Comparison of ENCODE assay signal across 18 cellular contexts in the genomic region with DNA sequence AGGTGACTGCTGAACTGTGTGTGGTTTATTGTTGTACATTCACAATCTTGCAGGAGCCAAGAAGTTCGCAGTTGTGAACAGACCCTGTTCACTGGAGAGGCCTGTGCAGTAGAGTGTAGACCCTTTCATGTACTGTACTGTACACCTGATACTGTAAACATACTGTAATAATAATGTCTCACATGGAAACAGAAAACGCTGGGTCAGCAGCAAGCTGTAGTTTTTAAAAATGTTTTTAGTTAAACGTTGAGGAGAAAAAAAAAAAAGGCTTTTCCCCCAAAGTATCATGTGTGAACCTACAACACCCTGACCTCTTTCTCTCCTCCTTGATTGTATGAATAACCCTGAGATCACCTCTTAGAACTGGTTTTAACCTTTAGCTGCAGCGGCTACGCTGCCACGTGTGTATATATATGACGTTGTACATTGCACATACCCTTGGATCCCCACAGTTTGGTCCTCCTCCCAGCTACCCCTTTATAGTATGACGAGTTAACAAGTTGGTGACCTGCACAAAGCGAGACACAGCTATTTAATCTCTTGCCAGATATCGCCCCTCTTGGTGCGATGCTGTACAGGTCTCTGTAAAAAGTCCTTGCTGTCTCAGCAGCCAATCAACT. TPM values are rescaled to one million over a fixed set of nuclear protein-coding genes. Genes with fewer than 3 reads are reported as not detected.
A peak's percentile ranks its signal among the peaks of the same experiment; 100 is the strongest.
DNase-seq lines count a peak whose midpoint lies in the region; ATAC-seq, FAIRE-seq and TF ChIP-seq lines count a peak whose summit lies in the region.
"Had no signal": no experiment of that assay in that cellular context is flagged by ENCODE, and none has a peak within 500 bp of the region (broad histone marks: within the 10 kb centered on the region; RNA-seq: fewer than 3 reads in every experiment).

No MANE protein-coding gene starts in this region.

- TSS peak; percentile 15 for BruUV-seq in MCF 10A (replicated peaks; lab: Mats Ljungman, UMichigan)
- TSS peak; percentile 31 for BruUV-seq in HepG2 (replicated peaks; lab: Mats Ljungman, UMichigan)

- H3K27ac ChIP-seq in breast epithelium (no peak overlapping the region), HepG2 (ENCODE audit: extremely low read length, insufficient read depth, low read length) (no peak overlapping the region), stomach (peak overlapping the region; percentile 38 to 100 (median 97)), gastroesophageal sphincter (no peak overlapping the region)

- POLR2A ChIA-PET in MCF 10A (lab: Yijun Ruan, JAX) = interaction anchor here (0.6 to 1.2 kb wide), 3 partner anchors 9 to 413 kb away, joined by 3 to 6 read pairs (median 4); no protein-coding TSS in a partner anchor
- POLR2A ChIA-PET in activated B cell treated with CpG ODN at 0.5 μM for 24 hours (lab: Charles Lee) = interaction anchor here (0.6 to 1.2 kb wide), 4 partner anchors 15 to 84 kb away, joined by 3 to 5 read pairs (median 4); no protein-coding TSS in a partner anchor
- POLR2A ChIA-PET in HepG2 (lab: Yijun Ruan, JAX) = no interaction called here

- H3K9me3 ChIP-seq in breast epithelium = no peaks in the 10 kb centered on the region
- no peaks in the 10 kb centered on the region for H3K9me3 ChIP-seq in HepG2 (ENCODE audit: low read length)
- no peaks in the 10 kb centered on the region for H3K9me3 ChIP-seq in stomach
- H3K9me3 ChIP-seq in gastroesophageal sphincter = no peaks in the 10 kb centered on the region
- H3K9me3 ChIP-seq: heart left ventricle had no signal

- H3K27me3 ChIP-seq in breast epithelium (no peaks in the 10 kb centered on the region), HepG2 (ENCODE audit: control insufficient read depth in 1 of 2, insufficient read depth in 2 of 2, low read length in 2 of 2) (no peaks in the 10 kb centered on the region), stomach (no peaks in the 10 kb centered on the region), gastroesophageal sphincter (no peaks in the 10 kb centered on the region)
- H3K27me3 ChIP-seq: heart left ventricle had no signal

- TF ChIP-seq CTCF in MCF 10A (IDR thresholded peaks at IDR 0.05; ENCODE audit: unreplicated experiment) = no peak
- TF ChIP-seq CTCF in breast epithelium (IDR thresholded peaks at IDR 0.05) = no peak
- TF ChIP-seq CTCF in activated B cell treated with CpG ODN at 0.5 μM for 24 hours (IDR thresholded peaks at IDR 0.05) = no peak
- TF ChIP-seq CTCF in HepG2 (CRISPR knock-in tag; IDR thresholded peaks at IDR 0.05) = no peak
- TF ChIP-seq CTCF in stomach (IDR thresholded peaks at IDR 0.05) = no peak
- TF ChIP-seq CTCF in gastroesophageal sphincter (IDR thresholded peaks at IDR 0.05) = no peak

- H3K4me1 ChIP-seq in breast epithelium (peaks cover 0 to 7% of the 10 kb centered on the region in 2 donors), HepG2 (ENCODE audit: insufficient read depth, low read length) (peaks cover 50% of the 10 kb centered on the region), stomach (peaks cover 42 to 76% (median 55%) of the 10 kb centered on the region in 4 donors), gastroesophageal sphincter (peaks cover 10 to 45% (median 25%) of the 10 kb centered on the region in 3 donors)

- no peak for FAIRE-seq in HepG2 (lab: Jason Lieb, UNC)
- FAIRE-seq in urothelium cell line (lab: Jason Lieb, UNC) = no peak

- H3K36me3 Mint-ChIP-seq in MCF 10A (ENCODE audit: insufficient read depth, unreplicated experiment) (peaks cover 65% of the 10 kb centered on the region), activated B cell treated with CpG ODN at 0.5 μM for 24 hours (ENCODE audit: low read depth) (peaks cover 67% of the 10 kb centered on the region)

- H3K4me3 ChIP-seq in breast epithelium (no peak overlapping the region), HepG2 (replicated peaks in 1 of 3; ENCODE audit: insufficient read depth in 1 of 3, low read depth in 2 of 3, low read length in 3 of 3) (no peak overlapping the region), stomach (no peak overlapping the region), gastroesophageal sphincter (no peak overlapping the region)
- H3K4me3 ChIP-seq: heart left ventricle, PC-9 had no signal

- H3K36me3 ChIP-seq in breast epithelium (peaks cover 9% of the 10 kb centered on the region), HepG2 (replicated peaks in 1 of 2; ENCODE audit: control insufficient read depth in 1 of 2, insufficient read depth in 2 of 2, low read length in 2 of 2) (peaks cover 19 to 42% of the 10 kb centered on the region in 2 experiments), stomach (peaks cover 35 to 61% (median 53%) of the 10 kb centered on the region in 4 donors), gastroesophageal sphincter (peaks cover 0 to 53% of the 10 kb centered on the region in 2 donors)

- intact Hi-C loops in MCF 10A (cut with micrococcal nuclease) = no loop called here
- intact Hi-C loops in breast epithelium (cut with DNase I; ENCODE audit: low total_unique reads) = no loop called here
- intact Hi-C loops in activated B cell treated with CpG ODN at 0.5 μM for 24 hours (cut with micrococcal nuclease) = no loop called here
- intact Hi-C loops in HepG2 (cut with micrococcal nuclease; ENCODE audit: unreplicated experiment) = no loop called here
- intact Hi-C loops in stomach (cut with DNase I; ENCODE audit: low total_unique reads) = loop anchor here (10.0 kb wide), 1 partner anchor 97 kb away; no protein-coding TSS in a partner anchor

- H3K4me1 Mint-ChIP-seq in MCF 10A (ENCODE audit: insufficient read depth, unreplicated experiment) (peaks cover 30% of the 10 kb centered on the region), activated B cell treated with CpG ODN at 0.5 μM for 24 hours (peaks cover 36% of the 10 kb centered on the region)

- DNase-seq in MCF 10A (ENCODE audit: unreplicated experiment) = no peak
- no peak for DNase-seq in breast epithelium (ENCODE audit: low spot score in 2 of 2)
- DNase-seq in activated B cell treated with CpG ODN at 0.5 μM for 24 hours = no peak
- DNase-seq in HepG2 (ENCODE audit: low spot score) = no peak
- no peak for DNase-seq in stomach
- no peak for DNase-seq in urothelium cell line (ENCODE audit: low spot score)
- DNase-seq: activated CD8-positive, alpha-beta memory T cell treated with anti-CD3 and anti-CD28 coated beads, Interleukin-2, amount 50 U/mL, for 4 hours; activated naive CD4-positive, alpha-beta T cell treated with anti-CD3 and anti-CD28 coated beads, Interleukin-2, amount 50 U/mL, for 16 hours; heart left ventricle; islet precursor cell; KG1; NCI-H1092 treated with DMSO at 0.1 percent for 48 hours; NCI-H774; PC-9; T-helper 9 cell had no signal

- CTCF ChIA-PET in MCF 10A (lab: Yijun Ruan, JAX) = interaction anchor here (0.7 to 1.6 kb wide), 3 partner anchors 169 to 243 kb away, joined by 3 to 11 read pairs (median 6); no protein-coding TSS in a partner anchor
- CTCF ChIA-PET in activated B cell treated with CpG ODN at 0.5 μM for 24 hours (lab: Charles Lee) = interaction anchor here (0.6 to 1.2 kb wide), 3 partner anchors 8 to 179 kb away, joined by 3 to 4 read pairs (median 3); no protein-coding TSS in a partner anchor
- CTCF ChIA-PET in HepG2 (lab: Yijun Ruan, JAX; ENCODE audit: low intra/inter-chr PET ratio, low total read pairs) = no interaction called here

- H3K27me3 Mint-ChIP-seq in MCF 10A (ENCODE audit: insufficient read depth, unreplicated experiment) (no peaks in the 10 kb centered on the region), activated B cell treated with CpG ODN at 0.5 μM for 24 hours (no peaks in the 10 kb centered on the region)

- H3K9ac ChIP-seq in HepG2 (ENCODE audit: insufficient read depth, low read depth, low read length) = no peak overlapping the region

- TF ChIP-seq EP300 in HepG2 (IDR thresholded peaks at IDR 0.05; ENCODE audit: low read depth in 2 of 2, low read length in 2 of 2) = no peak
- TF ChIP-seq EP300 in HepG2 (CRISPR knock-in tag; IDR thresholded peaks at IDR 0.05; ENCODE audit: borderline replicate concordance) = no peak
- TF ChIP-seq EP300 in stomach (IDR thresholded peaks at IDR 0.05) = no peak
- no peak for TF ChIP-seq EP300 in gastroesophageal sphincter (IDR thresholded peaks at IDR 0.05)

- no peak overlapping the region for H3K4me2 ChIP-seq in HepG2 (ENCODE audit: low read depth, low read length)
- H3K4me2 ChIP-seq: PC-9 had no signal

- no peaks in the 10 kb centered on the region for H4K20me1 ChIP-seq in HepG2 (ENCODE audit: insufficient read depth, low read length)

- H3K9me3 Mint-ChIP-seq in MCF 10A (ENCODE audit: unreplicated experiment) (no peaks in the 10 kb centered on the region), activated B cell treated with CpG ODN at 0.5 μM for 24 hours (no peaks in the 10 kb centered on the region)
- H3K9me3 Mint-ChIP-seq: neural crest cell had no signal

- peaks cover 4% of the 10 kb centered on the region for H3K79me2 ChIP-seq in HepG2 (ENCODE audit: insufficient read depth, low read length)

- TF ChIP-seq RAD21 in HepG2 (CRISPR knock-in tag; IDR thresholded peaks at IDR 0.05) = no peak

- 95% methylated on average over 11 of the region's 11 CpGs for WGBS in HepG2 (ENCODE audit: low lambda C conversion rate)
- 44 to 59% (median 46%) methylated on average over 11 of the region's 11 CpGs for WGBS in stomach, 5 donors
- 50 to 73% methylated on average over 10 to 11 of the region's 11 CpGs for WGBS in gastroesophageal sphincter (ENCODE audit: low coverage in 1 of 2), 2 donors

- TF ChIP-seq POLR2A in breast epithelium (IDR thresholded peaks at IDR 0.05) (no peak), HepG2 (IDR thresholded peaks at IDR 0.05; ENCODE audit: insufficient read depth in 1 of 2, low read depth in 2 of 2, low read length in 2 of 2) (no peak), stomach (IDR thresholded peaks at IDR 0.05) (no peak), gastroesophageal sphincter (IDR thresholded peaks at IDR 0.05) (no peak)

- no peak overlapping the region for H3K4me3 Mint-ChIP-seq in MCF 10A (ENCODE audit: unreplicated experiment)
- H3K4me3 Mint-ChIP-seq in activated B cell treated with CpG ODN at 0.5 μM for 24 hours = no peak overlapping the region
- H3K4me3 Mint-ChIP-seq: neural crest cell had no signal

- no peak overlapping the region for H2AFZ ChIP-seq in HepG2 (ENCODE audit: low read length)
- H2AFZ ChIP-seq: PC-9 had no signal

- ATAC-seq in activated B cell treated with CpG ODN at 0.5 μM for 24 hours (ENCODE audit: low read depth) (no peak), HepG2 (no peak), gastroesophageal sphincter (no peak), GM18858 (IDR thresholded peaks at IDR 0.05; ENCODE audit: unreplicated experiment) (no peak)
- ATAC-seq: heart left ventricle had no signal

- in situ Hi-C loops in HepG2 (cut with HindIII; ENCODE audit: extremely low pct_ligation_motif_present, low pct_unique_long_range_greater_than_20kb) = no loop called here

- no peak overlapping the region for H3K27ac Mint-ChIP-seq in MCF 10A (ENCODE audit: low read depth, unreplicated experiment)
- peak overlapping the region; percentile 62 for H3K27ac Mint-ChIP-seq in activated B cell treated with CpG ODN at 0.5 μM for 24 hours

RNA-seq across cellular contexts. Expression of a gene that starts 6.4 kb away (rescaled TPM):
- total RNA-seq in MCF 10A (2022) (13.3 and 14.7 TPM in 2 replicates), breast epithelium (10 to 100 TPM; 18.7 to 36.8 (median 29.7) TPM), activated B cell treated with CpG ODN at 0.5 μM for 24 hours (29.6 and 35.4 TPM in 2 replicates), HepG2 (2016; rRNA removed; fragmentation: Illumina TruSeq; extraction: Trizol) (7.9 and 13.5 TPM in 2 replicates), stomach (10 to 100 TPM in 2 of 5 donors, 1 to 10 TPM in 1, under 1 TPM in 1, not detected in 1; 0.87 to 30.8 (median 8.7) TPM), gastroesophageal sphincter (10 to 100 TPM; 13.7 to 30.0 (median 15.5) TPM)
- 4.3 and 4.8 TPM in 2 replicates for total RNA-seq in HepG2 (2016; cell fraction: cytosol; rRNA removed; fragmentation: Illumina TruSeq; extraction: Trizol; ENCODE audit: low read depth)
- 8.9 and 14.1 TPM in 2 replicates for total RNA-seq in HepG2 (2016; cell fraction: insoluble cytoplasmic fraction; rRNA removed; fragmentation: Illumina TruSeq; extraction: Trizol)
- 9.7 and 9.9 TPM in 2 replicates for total RNA-seq in HepG2 (2016; cell fraction: membrane; rRNA removed; fragmentation: Illumina TruSeq; extraction: Trizol)
- 14.6 and 15.0 TPM in 2 replicates for total RNA-seq in HepG2 (2016; cell fraction: nucleus; rRNA removed; fragmentation: Illumina TruSeq; extraction: Trizol)
- polyA plus RNA-seq in HepG2 (2011; rRNA removed) (22.7 and 26.0 TPM in 2 replicates), stomach (1 to 10 TPM; 3.4 to 7.5 (median 6.4) TPM)
- polyA plus RNA-seq in HepG2 (2011; cell fraction: cytosol; rRNA removed) = 21.0 and 27.5 TPM in 2 replicates
- polyA plus RNA-seq in HepG2 (2011; cell fraction: nucleus; rRNA removed) = 14.3 and 18.5 TPM in 2 replicates
- 13.6 and 14.8 TPM in 2 replicates for polyA plus RNA-seq in HepG2 (2012)
- polyA plus RNA-seq in HepG2 (2016; cell fraction: cytosol; fragmentation: Illumina TruSeq; extraction: Trizol; ENCODE audit: low read depth) = 2.9 and 4.4 TPM in 2 replicates
- polyA plus RNA-seq in HepG2 (2016; cell fraction: insoluble cytoplasmic fraction; fragmentation: Illumina TruSeq; extraction: Trizol; ENCODE audit: low read depth) = 6.7 and 7.2 TPM in 2 replicates
- 5.3 and 7.0 TPM in 2 replicates for polyA plus RNA-seq in HepG2 (2016; cell fraction: membrane; fragmentation: Illumina TruSeq; extraction: Trizol; ENCODE audit: low read depth)
- polyA plus RNA-seq in HepG2 (2016; cell fraction: nucleus; fragmentation: Illumina TruSeq; extraction: Trizol; ENCODE audit: insufficient read depth, low read depth) = 16.2 and 17.4 TPM in 2 replicates
- 41.6 and 80.7 TPM in 2 replicates for polyA minus RNA-seq in HepG2 (2011; rRNA and poly(A)+ RNA removed; ENCODE audit: low replicate concordance)
- 15.5 and 15.7 TPM in 2 replicates for polyA minus RNA-seq in HepG2 (2011; cell fraction: cytosol; rRNA and poly(A)+ RNA removed)
- 11.7 and 14.5 TPM in 2 replicates for polyA minus RNA-seq in HepG2 (2011; cell fraction: nucleus; rRNA and poly(A)+ RNA removed)

RNA-seq across cellular contexts. Expression of a gene that starts 45.2 kb away (rescaled TPM):
- total RNA-seq in MCF 10A (2022) (14.0 and 15.5 TPM in 2 replicates), breast epithelium (10 to 100 TPM; 12.3 to 35.4 (median 16.4) TPM), activated B cell treated with CpG ODN at 0.5 μM for 24 hours (27.1 and 30.3 TPM in 2 replicates), HepG2 (2016; rRNA removed; fragmentation: Illumina TruSeq; extraction: Trizol) (9.0 and 13.2 TPM in 2 replicates), stomach (10 to 100 TPM in 3 of 5 donors, 1 to 10 TPM in 2; 5.2 to 81.7 (median 13.3) TPM), gastroesophageal sphincter (10 to 100 TPM; 10.5 to 36.9 (median 17.1) TPM)
- total RNA-seq in HepG2 (2016; cell fraction: cytosol; rRNA removed; fragmentation: Illumina TruSeq; extraction: Trizol; ENCODE audit: low read depth) = 6.6 and 7.7 TPM in 2 replicates
- 7.9 and 11.9 TPM in 2 replicates for total RNA-seq in HepG2 (2016; cell fraction: insoluble cytoplasmic fraction; rRNA removed; fragmentation: Illumina TruSeq; extraction: Trizol)
- total RNA-seq in HepG2 (2016; cell fraction: membrane; rRNA removed; fragmentation: Illumina TruSeq; extraction: Trizol) = 21.8 and 26.5 TPM in 2 replicates
- 9.5 and 10.6 TPM in 2 replicates for total RNA-seq in HepG2 (2016; cell fraction: nucleus; rRNA removed; fragmentation: Illumina TruSeq; extraction: Trizol)
- polyA plus RNA-seq in HepG2 (2011; rRNA removed) (35.3 and 40.6 TPM in 2 replicates), stomach (1 to 10 TPM; 6.3 to 9.0 (median 6.7) TPM)
- 29.0 and 30.0 TPM in 2 replicates for polyA plus RNA-seq in HepG2 (2011; cell fraction: cytosol; rRNA removed)
- 32.6 and 39.8 TPM in 2 replicates for polyA plus RNA-seq in HepG2 (2011; cell fraction: nucleus; rRNA removed)
- polyA plus RNA-seq in HepG2 (2012) = 12.9 and 16.3 TPM in 2 replicates
- polyA plus RNA-seq in HepG2 (2016; cell fraction: cytosol; fragmentation: Illumina TruSeq; extraction: Trizol; ENCODE audit: low read depth) = 13.9 and 14.2 TPM in 2 replicates
- polyA plus RNA-seq in HepG2 (2016; cell fraction: insoluble cytoplasmic fraction; fragmentation: Illumina TruSeq; extraction: Trizol; ENCODE audit: low read depth) = 13.2 and 16.6 TPM in 2 replicates
- 30.8 and 32.0 TPM in 2 replicates for polyA plus RNA-seq in HepG2 (2016; cell fraction: membrane; fragmentation: Illumina TruSeq; extraction: Trizol; ENCODE audit: low read depth)
- polyA plus RNA-seq in HepG2 (2016; cell fraction: nucleus; fragmentation: Illumina TruSeq; extraction: Trizol; ENCODE audit: insufficient read depth, low read depth) = 19.3 and 23.8 TPM in 2 replicates
- 33.5 and 53.0 TPM in 2 replicates for polyA minus RNA-seq in HepG2 (2011; rRNA and poly(A)+ RNA removed; ENCODE audit: low replicate concordance)
- 11.3 and 14.6 TPM in 2 replicates for polyA minus RNA-seq in HepG2 (2011; cell fraction: cytosol; rRNA and poly(A)+ RNA removed)
- 8.4 and 8.7 TPM in 2 replicates for polyA minus RNA-seq in HepG2 (2011; cell fraction: nucleus; rRNA and poly(A)+ RNA removed)

Comparison
In these comparisons a context has a peak if more than half of its experiments do, and no peak if none do; other contexts are left out.
1. H3K27ac ChIP-seq: peak in stomach (5 of 5); none in breast epithelium (0 of 2), HepG2 (single experiment) and gastroesophageal sphincter (0 of 4).